ENCODE assay signal across 14 cellular contexts in the genomic region with DNA sequence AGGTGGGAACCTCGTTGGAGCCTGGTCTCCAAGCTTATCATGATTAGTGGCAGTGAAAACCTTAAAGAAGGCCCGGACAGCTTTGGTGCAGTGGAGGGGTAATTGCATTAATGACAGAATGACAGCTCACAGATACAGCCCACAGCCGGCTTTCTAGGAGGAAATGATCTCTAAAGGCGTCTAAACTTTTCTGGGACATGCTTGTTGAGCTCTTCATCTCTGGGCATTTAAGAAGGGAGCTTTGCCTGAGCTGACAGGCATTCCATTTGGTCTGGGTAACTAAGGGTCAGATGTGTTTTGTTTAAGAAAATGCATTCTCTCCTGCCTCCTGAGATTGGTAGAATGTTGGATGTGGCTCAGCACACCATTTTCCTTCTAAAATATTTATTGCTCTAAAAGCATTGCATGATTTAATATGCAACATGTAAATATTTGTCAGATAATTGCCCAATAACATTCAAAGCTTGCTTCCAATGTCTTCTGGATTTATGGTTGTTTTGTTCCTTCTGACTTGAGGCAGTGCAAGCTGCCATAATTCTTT. TPM values are rescaled to one million over a fixed set of nuclear protein-coding genes. Genes with fewer than 3 reads are reported as not detected.
DNase-seq lines count a peak whose midpoint lies in the region; ATAC-seq and TF ChIP-seq lines count a peak whose summit lies in the region.
"Had no signal": no experiment of that assay in that cellular context is flagged by ENCODE, and none has a peak within 500 bp of the region (broad histone marks: within the 10 kb centered on the region; RNA-seq: fewer than 3 reads in every experiment).

No MANE protein-coding gene starts in this region.

- H3K9me3 Mint-ChIP-seq in CD8-positive, alpha-beta T cell, result no peaks in the 10 kb centered on the region
- H3K9me3 Mint-ChIP-seq: activated T-cell treated with anti-CD3 and anti-CD28 coated beads, Interleukin-2, amount 50 U/mL, for 24 hours had no signal

- peaks cover 24 to 67% (median 41%) of the 10 kb centered on the region in 3 donors for H3K4me1 ChIP-seq in esophagus squamous epithelium
- H3K4me1 ChIP-seq in sigmoid colon, result peaks cover 0 to 49% (median 37%) of the 10 kb centered on the region in 4 donors
- peaks cover 11% of the 10 kb centered on the region for H3K4me1 ChIP-seq in CD8-positive, alpha-beta T cell (ENCODE audit: insufficient read depth, low read length)
- H3K4me1 ChIP-seq in effector memory CD4-positive, alpha-beta T cell (ENCODE audit: control insufficient read depth, insufficient read depth, low read length, poor library complexity, severe bottlenecking), result peaks cover 20% of the 10 kb centered on the region

- H3K36me3 Mint-ChIP-seq in CD8-positive, alpha-beta T cell, result peaks cover 3% of the 10 kb centered on the region

- intact Hi-C loops in esophagus squamous epithelium (cut with DNase I) (loop anchor here (10.0 kb wide), 1 partner anchor 57 kb away; no protein-coding TSS in a partner anchor), sigmoid colon (cut with DNase I) (loop anchor here (5.0 kb wide), 1 partner anchor 59 kb away; no protein-coding TSS in a partner anchor)
- intact Hi-C loops in CD8-positive, alpha-beta T cell (cut with DNase I, micrococcal nuclease), result loop anchor here (5.0 to 10.0 kb wide), 2 partner anchors 313 to 316 kb away; a partner anchor contains a TSS

- H3K36me3 ChIP-seq in esophagus squamous epithelium (no peaks in the 10 kb centered on the region), sigmoid colon (no peaks in the 10 kb centered on the region)
- no peaks in the 10 kb centered on the region for H3K36me3 ChIP-seq in CD8-positive, alpha-beta T cell (ENCODE audit: insufficient read depth, low read length)
- no peaks in the 10 kb centered on the region for H3K36me3 ChIP-seq in effector memory CD4-positive, alpha-beta T cell (ENCODE audit: control insufficient read depth, insufficient read depth, low read length)
- H3K36me3 ChIP-seq: Peyer's patch, upper lobe of right lung had no signal

- peak overlapping the region in 1 of 4 donors; percentile 81 for H3K4me3 ChIP-seq in esophagus squamous epithelium
- peak overlapping the region in 1 of 4 donors; percentile 1 for H3K4me3 ChIP-seq in sigmoid colon
- H3K4me3 ChIP-seq in CD8-positive, alpha-beta T cell (ENCODE audit: low read depth, low read length), result no peak overlapping the region
- H3K4me3 ChIP-seq in effector memory CD4-positive, alpha-beta T cell (ENCODE audit: insufficient read depth, low read depth, low read length, poor library complexity, severe bottlenecking), result no peak overlapping the region
- H3K4me3 ChIP-seq: lung, upper lobe of right lung had no signal

- ATAC-seq in CD8-positive, alpha-beta T cell, result no peak
- ATAC-seq: upper lobe of right lung had no signal

- peaks cover 12% of the 10 kb centered on the region for H3K4me1 Mint-ChIP-seq in CD8-positive, alpha-beta T cell (ENCODE audit: low read depth)

- H3K27ac Mint-ChIP-seq in CD8-positive, alpha-beta T cell, result no peak overlapping the region
- H3K27ac Mint-ChIP-seq: activated T-cell treated with anti-CD3 and anti-CD28 coated beads, Interleukin-2, amount 50 U/mL, for 24 hours had no signal

- no peak for TF ChIP-seq POLR2A in esophagus squamous epithelium (IDR thresholded peaks at IDR 0.05)
- TF ChIP-seq POLR2A in sigmoid colon (IDR thresholded peaks at IDR 0.05), result no peak

- H3K9me3 ChIP-seq in esophagus squamous epithelium, result no peaks in the 10 kb centered on the region
- no peaks in the 10 kb centered on the region for H3K9me3 ChIP-seq in sigmoid colon
- no peaks in the 10 kb centered on the region for H3K9me3 ChIP-seq in CD8-positive, alpha-beta T cell (ENCODE audit: low read length)
- H3K9me3 ChIP-seq in effector memory CD4-positive, alpha-beta T cell (ENCODE audit: control insufficient read depth, low read length), result no peaks in the 10 kb centered on the region
- H3K9me3 ChIP-seq: Peyer's patch, upper lobe of right lung had no signal

- DNase-seq in EL, result peak; percentile 45
- DNase-seq in NOMO-1 treated with DMSO at 0.1 percent for 48 hours (lab: John Stamatoyannopoulos, UW; ENCODE audit: unreplicated experiment), result peak; percentile 34
- no peak for DNase-seq in esophagus squamous epithelium (lab: John Stamatoyannopoulos, UW)
- peak; percentile 49 for DNase-seq in sigmoid colon
- no peak for DNase-seq in NCI-H2029 (lab: John Stamatoyannopoulos, UW)
- no peak for DNase-seq in CD8-positive, alpha-beta T cell
- no peak for DNase-seq in pons (ENCODE audit: low spot score)
- no peak for DNase-seq in effector memory CD4-positive, alpha-beta T cell
- DNase-seq: activated T-cell treated with anti-CD3 and anti-CD28 coated beads, Interleukin-2, amount 50 U/mL, for 24 hours; DMS53; NCI-H2029 treated with DMSO at 0.1 percent for 48 hours; upper lobe of right lung had no signal

- H3K27me3 Mint-ChIP-seq in CD8-positive, alpha-beta T cell (ENCODE audit: low read depth), result peaks cover 7% of the 10 kb centered on the region

- H3K4me3 Mint-ChIP-seq in CD8-positive, alpha-beta T cell, result no peak overlapping the region
- H3K4me3 Mint-ChIP-seq: activated T-cell treated with anti-CD3 and anti-CD28 coated beads, Interleukin-2, amount 50 U/mL, for 24 hours had no signal

- H3K27me3 ChIP-seq in esophagus squamous epithelium, result peaks cover 0 to 39% (median 7%) of the 10 kb centered on the region in 4 donors
- H3K27me3 ChIP-seq in sigmoid colon, result peaks cover 31 to 38% (median 34%) of the 10 kb centered on the region in 3 donors
- H3K27me3 ChIP-seq in CD8-positive, alpha-beta T cell (ENCODE audit: insufficient read depth, low read length), result no peaks in the 10 kb centered on the region
- no peaks in the 10 kb centered on the region for H3K27me3 ChIP-seq in effector memory CD4-positive, alpha-beta T cell (replicated peaks; ENCODE audit: control insufficient read depth, insufficient read depth, low read length, poor library complexity, severe bottlenecking)

- 56 to 72% methylated on average over 4 of the region's 4 CpGs for WGBS in esophagus squamous epithelium, 2 donors
- 76 to 79% methylated on average over 4 of the region's 4 CpGs for WGBS in sigmoid colon, 2 donors

- CTCF ChIA-PET in CD8-positive, alpha-beta T cell (lab: Charles Lee), result interaction anchor here (2.2 kb wide), 1 partner anchor 60 kb away, joined by 8 read pairs; no protein-coding TSS in a partner anchor

- POLR2A ChIA-PET in CD8-positive, alpha-beta T cell (lab: Charles Lee), result no interaction called here

- peak overlapping the region; percentile 36 to 84 (median 77) for H3K27ac ChIP-seq in esophagus squamous epithelium
- no peak overlapping the region for H3K27ac ChIP-seq in sigmoid colon
- no peak overlapping the region for H3K27ac ChIP-seq in CD8-positive, alpha-beta T cell (ENCODE audit: low read depth, low read length)
- no peak overlapping the region for H3K27ac ChIP-seq in effector memory CD4-positive, alpha-beta T cell (ENCODE audit: insufficient read depth, low read length, poor library complexity, severe bottlenecking)
- H3K27ac ChIP-seq: upper lobe of right lung had no signal

- TF ChIP-seq CTCF in esophagus squamous epithelium (IDR thresholded peaks at IDR 0.05) (no peak), sigmoid colon (IDR thresholded peaks at IDR 0.05) (no peak)
- no peak for TF ChIP-seq CTCF in CD8-positive, alpha-beta T cell (IDR thresholded peaks at IDR 0.05)

- TF ChIP-seq EP300 in sigmoid colon (IDR thresholded peaks at IDR 0.05), result peak in 1 of 4 donors; percentile 12

RNA-seq across cellular contexts. Expression of a gene that starts 4.0 kb away (rescaled TPM):
- total RNA-seq in esophagus squamous epithelium (1 to 10 TPM in 2 of 4 donors, under 1 TPM in 2; 0.57 to 6.5 (median 1.7) TPM), sigmoid colon (1 to 10 TPM; 2.7 to 4.6 (median 3.6) TPM)
- polyA plus RNA-seq in sigmoid colon, result 1 to 10 TPM in 2 of 3 donors, under 1 TPM in 1; 0.23 to 2.1 (median 1.2) TPM
- 1 to 10 TPM; 1.3 to 1.4 TPM for total RNA-seq in CD8-positive, alpha-beta T cell

Comparison
In these comparisons a context has a peak if more than half of its experiments do, and no peak if none do; other contexts are left out.
1. DNase-seq: peak in EL (single experiment), NOMO-1 treated with DMSO at 0.1 percent for 48 hours (single experiment) and sigmoid colon (single experiment); none in esophagus squamous epithelium (single experiment), NCI-H2029 (single experiment), CD8-positive, alpha-beta T cell (0 of 7), pons (single experiment) and effector memory CD4-positive, alpha-beta T cell (0 of 3).
2. H3K27ac ChIP-seq: peak in esophagus squamous epithelium (4 of 4); none in sigmoid colon (0 of 4), CD8-positive, alpha-beta T cell (single experiment) and effector memory CD4-positive, alpha-beta T cell (single experiment).